In the genomic region with DNA sequence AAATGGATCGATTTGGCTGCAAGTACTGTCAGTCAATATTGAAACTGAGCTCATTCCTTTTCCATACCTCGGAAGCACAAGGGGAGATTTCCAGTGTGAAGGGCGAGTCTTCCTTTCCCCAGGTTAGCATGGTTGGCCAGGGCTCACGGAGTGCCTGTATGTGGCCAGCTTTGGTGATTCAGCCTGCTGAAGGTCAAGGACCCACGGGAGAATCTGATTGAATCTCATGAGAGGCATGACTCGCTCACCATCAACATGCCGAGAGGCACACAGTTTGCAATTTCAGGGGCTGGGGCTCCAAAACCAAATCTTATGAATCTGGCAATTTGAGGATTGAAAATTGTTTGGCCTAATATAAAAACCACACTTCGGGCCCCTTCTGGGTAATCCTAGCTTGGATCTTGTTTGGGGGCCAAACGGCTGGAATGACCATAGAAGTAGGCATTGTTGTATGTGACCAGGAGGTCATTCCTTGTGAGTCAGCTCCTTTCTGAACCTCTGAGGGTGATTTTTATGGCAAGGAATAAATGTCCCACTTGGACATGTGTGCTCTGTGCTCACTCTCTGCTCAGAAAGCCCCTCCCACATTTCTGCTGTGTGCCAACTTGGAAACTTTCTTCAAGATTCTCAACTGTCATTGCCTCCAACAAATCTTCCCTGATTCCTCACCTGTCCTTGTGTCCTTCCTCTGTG, we compare ENCODE assay signal across 12 cellular contexts.
DNase-seq lines count a peak whose midpoint lies in the region; TF ChIP-seq lines count a peak whose summit lies in the region.
"Had no signal": no experiment of that assay in that cellular context is flagged by ENCODE, and none has a peak within 500 bp of the region (broad histone marks: within the 10 kb centered on the region; RNA-seq: fewer than 3 reads in every experiment).

No MANE protein-coding gene starts in this region.

- 64 to 71% methylated on average over 7 to 9 of the region's 9 CpGs for WGBS in testis, 2 donors

- no peaks in the 10 kb centered on the region for H3K9me3 Mint-ChIP-seq in activated CD4-positive, alpha-beta T cell treated with anti-CD3 and anti-CD28 coated beads, Interleukin-2, amount 10 ng/mL, durations not matched to agents 24 days and 14 days
- no peaks in the 10 kb centered on the region for H3K9me3 Mint-ChIP-seq in Caco-2 (ENCODE audit: unreplicated experiment)

- no peak overlapping the region for H2AFZ ChIP-seq in OCI-LY7 (ENCODE audit: low read length)

- CTCF ChIA-PET in OCI-LY7 (lab: Charles Lee; ENCODE audit: unreplicated experiment) = interaction anchor here (1.0 kb wide), 1 partner anchor 14 kb away, joined by 4 read pairs; no protein-coding TSS in a partner anchor
- CTCF ChIA-PET in Caco-2 (lab: Charles Lee) = interaction anchor here (0.8 kb wide), 1 partner anchor 273 kb away, joined by 3 read pairs; a partner anchor contains a TSS

- H3K4me1 ChIP-seq in OCI-LY7 (ENCODE audit: insufficient read depth, low read length, poor library complexity, severe bottlenecking) = peaks cover 63% of the 10 kb centered on the region
- H3K4me1 ChIP-seq in Caco-2 = no peaks in the 10 kb centered on the region
- peaks cover 4% of the 10 kb centered on the region for H3K4me1 ChIP-seq in testis
- H3K4me1 ChIP-seq: heart left ventricle had no signal

- no peak overlapping the region for H3K4me3 ChIP-seq in OCI-LY7 (ENCODE audit: low read depth, low read length, poor library complexity, severe bottlenecking)
- no peak overlapping the region for H3K4me3 ChIP-seq in cardiac fibroblast (replicated peaks in 1 of 2; ENCODE audit: low read depth in 2 of 2, low read length in 2 of 2)
- no peak overlapping the region for H3K4me3 ChIP-seq in Caco-2 (ENCODE audit: low read depth, low read length)
- H3K4me3 ChIP-seq in testis = no peak overlapping the region
- H3K4me3 ChIP-seq: heart left ventricle had no signal

- peak overlapping the region; percentile 78 for H3K27ac Mint-ChIP-seq in activated CD4-positive, alpha-beta T cell treated with anti-CD3 and anti-CD28 coated beads, Interleukin-2, amount 10 ng/mL, durations not matched to agents 24 days and 14 days
- no peak overlapping the region for H3K27ac Mint-ChIP-seq in Caco-2 (ENCODE audit: unreplicated experiment)

- peaks cover 24% of the 10 kb centered on the region for H3K4me1 Mint-ChIP-seq in activated CD4-positive, alpha-beta T cell treated with anti-CD3 and anti-CD28 coated beads, Interleukin-2, amount 10 ng/mL, durations not matched to agents 24 days and 14 days
- H3K4me1 Mint-ChIP-seq in Caco-2 (ENCODE audit: low read depth, unreplicated experiment) = no peaks in the 10 kb centered on the region

- no peak for DNase-seq in activated CD4-positive, alpha-beta T cell treated with anti-CD3 and anti-CD28 coated beads, Interleukin-2, amount 10 ng/mL, durations not matched to agents 24 days and 14 days
- no peak for DNase-seq in activated CD4-positive, alpha-beta T cell treated with anti-CD3 and anti-CD28 coated beads, Interleukin-2, amount 50 U/mL, for 4 hours
- DNase-seq in OCI-LY7 (ENCODE audit: low spot score) (no peak), cardiac fibroblast (ENCODE audit: low read depth in 2 of 2) (peak; percentile 48 to 77), renal cortical epithelial cell (ENCODE audit: low read depth) (peak; percentile 94), Caco-2 (no peak), testis (no peak), NCI-H510A treated with DMSO at 0.1 percent for 48 hours (lab: John Stamatoyannopoulos, UW) (no peak)
- DNase-seq: caudate nucleus, GF-D8, heart left ventricle, NCI-H1694 treated with DMSO at 0.1 percent for 48 hours had no signal

- H3K9me3 ChIP-seq in OCI-LY7 (ENCODE audit: low read length) = no peaks in the 10 kb centered on the region
- no peaks in the 10 kb centered on the region for H3K9me3 ChIP-seq in Caco-2
- H3K9me3 ChIP-seq in testis = no peaks in the 10 kb centered on the region
- H3K9me3 ChIP-seq: heart left ventricle had no signal

- TF ChIP-seq POLR2A in testis (IDR thresholded peaks at IDR 0.05) = no peak

- peak overlapping the region; percentile 86 for H3K27ac ChIP-seq in OCI-LY7 (ENCODE audit: low read depth, low read length, poor library complexity, severe bottlenecking)
- no peak overlapping the region for H3K27ac ChIP-seq in testis
- H3K27ac ChIP-seq: heart left ventricle had no signal

- H4K20me1 ChIP-seq in OCI-LY7 (ENCODE audit: insufficient read depth, low read length) = no peaks in the 10 kb centered on the region

- H3K4me2 ChIP-seq in OCI-LY7 (ENCODE audit: low read length) = no peak overlapping the region

- no peak for TF ChIP-seq CTCF in OCI-LY7 (conservative IDR thresholded peaks at IDR 0.05; ENCODE audit: low read length)
- TF ChIP-seq CTCF in cardiac fibroblast (IDR thresholded peaks at IDR 0.05; ENCODE audit: low read depth, low read length) = no peak
- no peak for TF ChIP-seq CTCF in Caco-2 (IDR thresholded peaks at IDR 0.05; ENCODE audit: insufficient read depth in 1 of 2, low read depth in 1 of 2, low read length in 1 of 2, severe bottlenecking in 1 of 2, unreplicated experiment in 1 of 2)
- no peak for TF ChIP-seq CTCF in testis (IDR thresholded peaks at IDR 0.05)

- intact Hi-C loops in activated CD4-positive, alpha-beta T cell treated with anti-CD3 and anti-CD28 coated beads, Interleukin-2, amount 10 ng/mL, durations not matched to agents 24 days and 14 days (cut with micrococcal nuclease) = loop anchor here (10.0 kb wide), 1 partner anchor 278 kb away; a partner anchor contains a TSS
- intact Hi-C loops in OCI-LY7 (cut with micrococcal nuclease; ENCODE audit: unreplicated experiment) = no loop called here
- intact Hi-C loops in Caco-2 (cut with micrococcal nuclease; ENCODE audit: unreplicated experiment) = loop anchor here (10.0 kb wide), 1 partner anchor 188 kb away; no protein-coding TSS in a partner anchor
- intact Hi-C loops in testis (cut with DNase I; ENCODE audit: low total_unique reads) = no loop called here

- H3K36me3 ChIP-seq in OCI-LY7 (ENCODE audit: insufficient read depth, low read length) (peaks cover 98% of the 10 kb centered on the region), Caco-2 (ENCODE audit: control insufficient read depth, insufficient read depth, low read length) (no peaks in the 10 kb centered on the region), testis (ENCODE audit: low read depth, missing control alignments) (no peaks in the 10 kb centered on the region)

- BruUV-seq in OCI-LY7 (replicated peaks; lab: Mats Ljungman, UMichigan) (no TSS peak), Caco-2 (replicated peaks; lab: Mats Ljungman, UMichigan) (no TSS peak)

- H3K4me3 Mint-ChIP-seq in activated CD4-positive, alpha-beta T cell treated with anti-CD3 and anti-CD28 coated beads, Interleukin-2, amount 10 ng/mL, durations not matched to agents 24 days and 14 days = no peak overlapping the region
- no peak overlapping the region for H3K4me3 Mint-ChIP-seq in Caco-2 (ENCODE audit: unreplicated experiment)

- POLR2A ChIA-PET in OCI-LY7 (lab: Charles Lee) = interaction anchor here (0.5 to 2.0 kb wide), 4 partner anchors 9 to 168 kb away, joined by 3 to 5 read pairs (median 4); a partner anchor contains a TSS
- POLR2A ChIA-PET in Caco-2 (lab: Charles Lee) = no interaction called here

- H3K27me3 ChIP-seq in Caco-2 (replicated peaks; ENCODE audit: control insufficient read depth, insufficient read depth, low read length) (no peaks in the 10 kb centered on the region), testis (no peaks in the 10 kb centered on the region)
- H3K27me3 ChIP-seq: heart left ventricle had no signal

- no peaks in the 10 kb centered on the region for H3K27me3 Mint-ChIP-seq in activated CD4-positive, alpha-beta T cell treated with anti-CD3 and anti-CD28 coated beads, Interleukin-2, amount 10 ng/mL, durations not matched to agents 24 days and 14 days
- peaks cover 10% of the 10 kb centered on the region for H3K27me3 Mint-ChIP-seq in Caco-2 (ENCODE audit: insufficient read depth, unreplicated experiment)

- H3K79me2 ChIP-seq in OCI-LY7 (ENCODE audit: insufficient read depth, low read depth, low read length) = peaks cover 3% of the 10 kb centered on the region; the same call in 1 of the 2 replicates

- no peaks in the 10 kb centered on the region for H3K9me2 ChIP-seq in OCI-LY7 (ENCODE audit: insufficient read depth, low read length)

- peaks cover 73% of the 10 kb centered on the region for H3K36me3 Mint-ChIP-seq in activated CD4-positive, alpha-beta T cell treated with anti-CD3 and anti-CD28 coated beads, Interleukin-2, amount 10 ng/mL, durations not matched to agents 24 days and 14 days (ENCODE audit: low read depth)
- no peaks in the 10 kb centered on the region for H3K36me3 Mint-ChIP-seq in Caco-2 (ENCODE audit: insufficient read depth, unreplicated experiment)

Comparison
In these comparisons a context has a peak if more than half of its experiments do, and no peak if none do; other contexts are left out.
1. DNase-seq: peak in cardiac fibroblast (2 of 2) and renal cortical epithelial cell (single experiment); none in activated CD4-positive, alpha-beta T cell treated with anti-CD3 and anti-CD28 coated beads, Interleukin-2, amount 10 ng/mL, durations not matched to agents 24 days and 14 days (single experiment), activated CD4-positive, alpha-beta T cell treated with anti-CD3 and anti-CD28 coated beads, Interleukin-2, amount 50 U/mL, for 4 hours (0 of 2), OCI-LY7 (single experiment), Caco-2 (0 of 2), testis (single experiment) and NCI-H510A treated with DMSO at 0.1 percent for 48 hours (single experiment).
2. intact Hi-C loops: an anchor here in activated CD4-positive, alpha-beta T cell treated with anti-CD3 and anti-CD28 coated beads, Interleukin-2, amount 10 ng/mL, durations not matched to agents 24 days and 14 days (10.0 kb wide) and Caco-2 (10.0 kb wide); none called in OCI-LY7 and testis.